Comparison of ENCODE assay signal across 1 cellular context in the genomic region with DNA sequence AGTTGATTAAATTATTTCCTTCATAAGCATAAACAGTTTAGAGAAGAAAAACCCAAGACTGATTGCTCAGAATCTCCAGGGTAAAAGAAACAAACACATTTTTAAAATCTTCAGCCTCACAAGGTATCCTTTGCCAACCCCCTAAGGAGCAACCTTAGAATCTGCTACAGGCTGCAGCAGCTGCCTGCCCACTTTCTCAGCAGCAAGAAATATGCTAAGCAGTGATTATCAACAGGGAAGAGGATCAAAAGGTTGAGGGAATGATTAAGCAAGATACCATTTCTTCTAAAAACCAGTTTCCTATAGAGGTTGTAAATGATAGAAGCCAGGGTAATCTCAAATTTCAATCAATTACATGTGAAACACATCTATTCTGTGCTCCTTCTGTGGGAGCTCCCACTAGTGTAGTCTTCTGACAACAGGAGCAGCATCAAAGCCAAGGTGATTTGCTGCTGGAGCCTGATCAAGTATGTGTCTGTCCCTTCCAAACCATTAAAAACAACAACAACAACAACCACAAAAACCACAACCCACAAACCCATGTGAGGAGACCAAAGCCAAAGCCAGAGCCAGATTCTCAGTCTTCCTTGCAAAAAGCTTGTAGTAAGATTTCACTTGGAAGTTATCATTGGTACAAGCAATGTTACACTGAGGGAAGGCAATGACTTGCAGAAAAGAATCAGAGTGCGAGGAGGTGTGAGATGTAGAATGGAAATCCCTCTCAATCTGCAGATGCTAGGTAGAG.
TF ChIP-seq lines count a peak whose summit lies in the region.

No MANE protein-coding gene starts in this region.

TF ChIP-seq in GM23338, 12 proteins besides CTCF, POLR2A, EP300 and RAD21:
- TF ChIP-seq ZNF114 (CRISPR knock-in tag; IDR thresholded peaks at IDR 0.05) (no peak), EZH2phosphoT487 (IDR thresholded peaks at IDR 0.05; ENCODE audit: unreplicated experiment) (no peak), EZH2 (IDR thresholded peaks at IDR 0.05; ENCODE audit: low read depth, unreplicated experiment) (no peak), ZNF331 (CRISPR knock-in tag; IDR thresholded peaks at IDR 0.05; ENCODE audit: low read depth) (no peak), JUNB (IDR thresholded peaks at IDR 0.05; ENCODE audit: unreplicated experiment) (no peak), NANOG (IDR thresholded peaks at IDR 0.05; ENCODE audit: borderline replicate concordance) (no peak), CREB1 (CRISPR knock-in tag; IDR thresholded peaks at IDR 0.05; ENCODE audit: low read depth) (no peak), POLR2AphosphoS5 (IDR thresholded peaks at IDR 0.05; ENCODE audit: low read depth) (no peak), STAT1 (IDR thresholded peaks at IDR 0.05; ENCODE audit: unreplicated experiment) (no peak)
- TF ChIP-seq, protein P1, sequence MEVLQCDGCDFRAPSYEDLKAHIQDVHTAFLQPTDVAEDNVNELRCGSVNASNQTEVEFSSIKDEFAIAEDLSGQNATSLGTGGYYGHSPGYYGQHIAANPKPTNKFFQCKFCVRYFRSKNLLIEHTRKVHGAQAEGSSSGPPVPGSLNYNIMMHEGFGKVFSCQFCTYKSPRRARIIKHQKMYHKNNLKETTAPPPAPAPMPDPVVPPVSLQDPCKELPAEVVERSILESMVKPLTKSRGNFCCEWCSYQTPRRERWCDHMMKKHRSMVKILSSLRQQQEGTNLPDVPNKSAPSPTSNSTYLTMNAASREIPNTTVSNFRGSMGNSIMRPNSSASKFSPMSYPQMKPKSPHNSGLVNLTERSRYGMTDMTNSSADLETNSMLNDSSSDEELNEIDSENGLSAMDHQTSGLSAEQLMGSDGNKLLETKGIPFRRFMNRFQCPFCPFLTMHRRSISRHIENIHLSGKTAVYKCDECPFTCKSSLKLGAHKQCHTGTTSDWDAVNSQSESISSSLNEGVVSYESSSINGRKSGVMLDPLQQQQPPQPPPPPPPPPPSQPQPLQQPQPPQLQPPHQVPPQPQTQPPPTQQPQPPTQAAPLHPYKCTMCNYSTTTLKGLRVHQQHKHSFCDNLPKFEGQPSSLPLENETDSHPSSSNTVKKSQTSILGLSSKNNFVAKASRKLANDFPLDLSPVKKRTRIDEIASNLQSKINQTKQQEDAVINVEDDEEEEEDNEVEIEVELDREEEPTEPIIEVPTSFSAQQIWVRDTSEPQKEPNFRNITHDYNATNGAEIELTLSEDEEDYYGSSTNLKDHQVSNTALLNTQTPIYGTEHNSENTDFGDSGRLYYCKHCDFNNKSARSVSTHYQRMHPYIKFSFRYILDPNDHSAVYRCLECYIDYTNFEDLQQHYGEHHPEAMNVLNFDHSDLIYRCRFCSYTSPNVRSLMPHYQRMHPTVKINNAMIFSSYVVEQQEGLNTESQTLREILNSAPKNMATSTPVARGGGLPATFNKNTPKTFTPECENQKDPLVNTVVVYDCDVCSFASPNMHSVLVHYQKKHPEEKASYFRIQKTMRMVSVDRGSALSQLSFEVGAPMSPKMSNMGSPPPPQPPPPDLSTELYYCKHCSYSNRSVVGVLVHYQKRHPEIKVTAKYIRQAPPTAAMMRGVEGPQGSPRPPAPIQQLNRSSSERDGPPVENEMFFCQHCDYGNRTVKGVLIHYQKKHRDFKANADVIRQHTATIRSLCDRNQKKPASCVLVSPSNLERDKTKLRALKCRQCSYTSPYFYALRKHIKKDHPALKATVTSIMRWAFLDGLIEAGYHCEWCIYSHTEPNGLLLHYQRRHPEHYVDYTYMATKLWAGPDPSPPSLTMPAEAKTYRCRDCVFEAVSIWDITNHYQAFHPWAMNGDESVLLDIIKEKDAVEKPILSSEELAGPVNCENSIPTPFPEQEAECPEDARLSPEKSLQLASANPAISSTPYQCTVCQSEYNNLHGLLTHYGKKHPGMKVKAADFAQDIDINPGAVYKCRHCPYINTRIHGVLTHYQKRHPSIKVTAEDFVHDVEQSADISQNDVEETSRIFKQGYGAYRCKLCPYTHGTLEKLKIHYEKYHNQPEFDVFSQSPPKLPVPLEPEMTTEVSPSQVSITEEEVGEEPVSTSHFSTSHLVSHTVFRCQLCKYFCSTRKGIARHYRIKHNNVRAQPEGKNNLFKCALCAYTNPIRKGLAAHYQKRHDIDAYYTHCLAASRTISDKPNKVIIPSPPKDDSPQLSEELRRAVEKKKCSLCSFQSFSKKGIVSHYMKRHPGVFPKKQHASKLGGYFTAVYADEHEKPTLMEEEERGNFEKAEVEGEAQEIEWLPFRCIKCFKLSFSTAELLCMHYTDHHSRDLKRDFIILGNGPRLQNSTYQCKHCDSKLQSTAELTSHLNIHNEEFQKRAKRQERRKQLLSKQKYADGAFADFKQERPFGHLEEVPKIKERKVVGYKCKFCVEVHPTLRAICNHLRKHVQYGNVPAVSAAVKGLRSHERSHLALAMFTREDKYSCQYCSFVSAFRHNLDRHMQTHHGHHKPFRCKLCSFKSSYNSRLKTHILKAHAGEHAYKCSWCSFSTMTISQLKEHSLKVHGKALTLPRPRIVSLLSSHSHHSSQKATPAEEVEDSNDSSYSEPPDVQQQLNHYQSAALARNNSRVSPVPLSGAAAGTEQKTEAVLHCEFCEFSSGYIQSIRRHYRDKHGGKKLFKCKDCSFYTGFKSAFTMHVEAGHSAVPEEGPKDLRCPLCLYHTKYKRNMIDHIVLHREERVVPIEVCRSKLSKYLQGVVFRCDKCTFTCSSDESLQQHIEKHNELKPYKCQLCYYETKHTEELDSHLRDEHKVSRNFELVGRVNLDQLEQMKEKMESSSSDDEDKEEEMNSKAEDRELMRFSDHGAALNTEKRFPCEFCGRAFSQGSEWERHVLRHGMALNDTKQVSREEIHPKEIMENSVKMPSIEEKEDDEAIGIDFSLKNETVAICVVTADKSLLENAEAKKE (CRISPR knock-in tag; IDR thresholded peaks at IDR 0.05), result no peak
- TF ChIP-seq, protein P2, sequence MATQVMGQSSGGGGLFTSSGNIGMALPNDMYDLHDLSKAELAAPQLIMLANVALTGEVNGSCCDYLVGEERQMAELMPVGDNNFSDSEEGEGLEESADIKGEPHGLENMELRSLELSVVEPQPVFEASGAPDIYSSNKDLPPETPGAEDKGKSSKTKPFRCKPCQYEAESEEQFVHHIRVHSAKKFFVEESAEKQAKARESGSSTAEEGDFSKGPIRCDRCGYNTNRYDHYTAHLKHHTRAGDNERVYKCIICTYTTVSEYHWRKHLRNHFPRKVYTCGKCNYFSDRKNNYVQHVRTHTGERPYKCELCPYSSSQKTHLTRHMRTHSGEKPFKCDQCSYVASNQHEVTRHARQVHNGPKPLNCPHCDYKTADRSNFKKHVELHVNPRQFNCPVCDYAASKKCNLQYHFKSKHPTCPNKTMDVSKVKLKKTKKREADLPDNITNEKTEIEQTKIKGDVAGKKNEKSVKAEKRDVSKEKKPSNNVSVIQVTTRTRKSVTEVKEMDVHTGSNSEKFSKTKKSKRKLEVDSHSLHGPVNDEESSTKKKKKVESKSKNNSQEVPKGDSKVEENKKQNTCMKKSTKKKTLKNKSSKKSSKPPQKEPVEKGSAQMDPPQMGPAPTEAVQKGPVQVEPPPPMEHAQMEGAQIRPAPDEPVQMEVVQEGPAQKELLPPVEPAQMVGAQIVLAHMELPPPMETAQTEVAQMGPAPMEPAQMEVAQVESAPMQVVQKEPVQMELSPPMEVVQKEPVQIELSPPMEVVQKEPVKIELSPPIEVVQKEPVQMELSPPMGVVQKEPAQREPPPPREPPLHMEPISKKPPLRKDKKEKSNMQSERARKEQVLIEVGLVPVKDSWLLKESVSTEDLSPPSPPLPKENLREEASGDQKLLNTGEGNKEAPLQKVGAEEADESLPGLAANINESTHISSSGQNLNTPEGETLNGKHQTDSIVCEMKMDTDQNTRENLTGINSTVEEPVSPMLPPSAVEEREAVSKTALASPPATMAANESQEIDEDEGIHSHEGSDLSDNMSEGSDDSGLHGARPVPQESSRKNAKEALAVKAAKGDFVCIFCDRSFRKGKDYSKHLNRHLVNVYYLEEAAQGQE (IDR thresholded peaks at IDR 0.05; ENCODE audit: unreplicated experiment), result no peak
- TF ChIP-seq, protein P3, sequence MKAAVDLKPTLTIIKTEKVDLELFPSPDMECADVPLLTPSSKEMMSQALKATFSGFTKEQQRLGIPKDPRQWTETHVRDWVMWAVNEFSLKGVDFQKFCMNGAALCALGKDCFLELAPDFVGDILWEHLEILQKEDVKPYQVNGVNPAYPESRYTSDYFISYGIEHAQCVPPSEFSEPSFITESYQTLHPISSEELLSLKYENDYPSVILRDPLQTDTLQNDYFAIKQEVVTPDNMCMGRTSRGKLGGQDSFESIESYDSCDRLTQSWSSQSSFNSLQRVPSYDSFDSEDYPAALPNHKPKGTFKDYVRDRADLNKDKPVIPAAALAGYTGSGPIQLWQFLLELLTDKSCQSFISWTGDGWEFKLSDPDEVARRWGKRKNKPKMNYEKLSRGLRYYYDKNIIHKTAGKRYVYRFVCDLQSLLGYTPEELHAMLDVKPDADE (IDR thresholded peaks at IDR 0.05), result no peak
